ENCODE assay signal across 26 cellular contexts in the genomic region with DNA sequence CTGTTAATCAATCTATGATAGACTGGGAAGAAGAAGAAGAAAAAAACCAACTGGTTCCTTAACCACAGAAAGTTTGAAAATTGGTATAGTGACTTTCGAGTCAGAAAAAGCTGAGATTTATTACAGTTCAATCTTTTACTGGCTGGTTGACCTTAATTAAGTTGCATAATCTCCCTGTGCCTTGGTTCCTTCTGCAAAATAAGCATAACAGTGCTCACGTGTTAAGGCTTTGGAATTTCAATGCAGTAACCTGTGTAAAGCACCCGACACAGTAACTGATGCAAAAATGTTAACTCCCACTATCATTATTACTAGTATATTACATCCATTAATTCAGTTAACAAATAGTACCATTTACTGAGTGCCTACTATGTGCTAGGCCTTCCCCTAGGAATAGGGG. TPM values are rescaled to one million over a fixed set of nuclear protein-coding genes. Genes with fewer than 3 reads are reported as not detected.
"Had no signal": no experiment of that assay in that cellular context is flagged by ENCODE, and none has a peak within 500 bp of the region (broad histone marks: within the 10 kb centered on the region; RNA-seq: fewer than 3 reads in every experiment).

No MANE protein-coding gene starts in this region.

- H3K4me1 ChIP-seq: left lung, pancreas, prostate gland, right atrium auricular region, right lobe of liver, uterus had no signal

- H3K79me2 ChIP-seq: hepatocyte had no signal

- ATAC-seq: left colon; left lung; lower lobe of right lung; naive thymus-derived CD8-positive, alpha-beta T cell; right lobe of liver; stimulated activated memory B cell treated with anti-CD40 and anti-IgM and Interleukin-4, amounts not matched to agents 10 μg/mL and 1 μg/mL and 100 μg/mL, for 72 hours; stimulated activated naive CD8-positive, alpha-beta T cell treated with anti-CD3 and anti-CD28 coated beads, Interleukin-15, amount 100 ng/mL, for 72 hours had no signal

- H3K27ac ChIP-seq: hepatocyte, left lung, lower lobe of right lung, pancreas, prostate gland, right atrium auricular region, right lobe of liver, uterus had no signal

- DNase-seq: kidney glomerular epithelial cell; left colon; left lung; lower lobe of right lung; mammary epithelial cell; mesenchymal stem cell; naive thymus-derived CD8-positive, alpha-beta T cell; nucleus accumbens; pancreas; posterior cingulate gyrus; right lobe of liver; stimulated activated CD4-positive, alpha-beta T cell treated with anti-CD3 and anti-CD28 coated beads, Interleukin-1b, Interleukin-23, amount 100 ng/mL, for 48 hours; stimulated activated CD4-positive, alpha-beta T cell treated with anti-CD3 and anti-CD28 coated beads, Interleukin-2, amount 100 ng/mL, for 48 hours; stimulated activated CD4-positive, alpha-beta T cell treated with anti-CD3 and anti-CD28 coated beads, Interleukin-4, amount 100 ng/mL, for 4 hours; stimulated activated CD8-positive, alpha-beta memory T cell treated with anti-CD3 and anti-CD28 coated beads, Interleukin-4, amount 100 ng/mL, for 48 hours; stimulated activated naive CD4-positive, alpha-beta T cell treated with Interleukin-2 at 50 U/mL for 16 hours; stimulated activated naive CD8-positive, alpha-beta T cell treated with anti-CD3 and anti-CD28 coated beads, Interleukin-15, amount 100 ng/mL, for 72 hours; substantia nigra; uterus had no signal

- H3K9me3 ChIP-seq: left lung, lower lobe of right lung, pancreas, prostate gland, right atrium auricular region, right lobe of liver, tibial nerve, uterus had no signal

- H3K36me3 ChIP-seq: left lung, lower lobe of right lung, pancreas, prostate gland, right atrium auricular region, right lobe of liver, tibial nerve, uterus had no signal

- H3K27me3 ChIP-seq: hepatocyte, left lung, pancreas, right atrium auricular region, right lobe of liver, tibial nerve, uterus had no signal

- H3K4me3 ChIP-seq: hepatocyte, left lung, lower lobe of right lung, pancreas, prostate gland, right atrium auricular region, right lobe of liver, smooth muscle cell, tibial nerve, uterus had no signal

- H2AFZ ChIP-seq: hepatocyte had no signal

- FAIRE-seq: keratinocyte, pancreas had no signal

- H3K4me2 ChIP-seq: hepatocyte, smooth muscle cell had no signal

RNA-seq across cellular contexts. Expression of a gene that starts 22.6 kb away (rescaled TPM):
- total RNA-seq: naive thymus-derived CD8-positive, alpha-beta T cell; tibial nerve had no signal
- polyA plus RNA-seq: naive thymus-derived CD8-positive, alpha-beta T cell; pancreas had no signal
